ENCODE assay signal across 8 cellular contexts in the genomic region with DNA sequence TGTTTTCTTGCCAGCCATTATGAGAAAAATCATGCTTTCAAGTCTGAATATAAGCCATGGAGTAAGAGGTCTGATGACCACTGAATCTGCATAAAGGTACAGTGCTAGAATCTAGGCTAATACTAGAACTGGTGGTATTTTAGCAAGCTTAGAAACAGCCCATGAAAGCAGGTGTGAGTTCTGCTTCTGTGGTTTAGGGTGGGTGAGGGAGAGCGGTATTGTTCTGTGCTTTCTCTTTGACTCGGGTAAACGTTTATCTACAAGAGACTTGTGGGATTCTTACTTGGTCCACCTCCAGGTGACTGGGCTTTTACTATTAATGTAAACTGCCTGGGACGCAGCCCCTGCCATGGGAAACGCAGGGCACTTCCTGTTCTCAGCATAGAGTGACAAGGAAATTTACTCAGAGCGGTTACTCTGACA. TPM values are rescaled to one million over a fixed set of nuclear protein-coding genes. Genes with fewer than 3 reads are reported as not detected.
DNase-seq lines count a peak whose midpoint lies in the region; ATAC-seq and TF ChIP-seq lines count a peak whose summit lies in the region.

No MANE protein-coding gene starts in this region.

- H3K4me3 ChIP-seq in GM12864 (ENCODE audit: low read depth, low read length) = no peak overlapping the region; the same call in 1 of the 2 replicates
- no peak overlapping the region for H3K4me3 ChIP-seq in fibroblast of lung (replicated peaks in 1 of 4; ENCODE audit: control extremely low read depth in 1 of 4, insufficient read depth in 1 of 4, low read depth in 3 of 4, low read length in 4 of 4)

- H3K27ac ChIP-seq in fibroblast of lung (ENCODE audit: insufficient read depth, low read length) = no peak overlapping the region

- no peaks in the 10 kb centered on the region for H4K20me1 ChIP-seq in fibroblast of lung (ENCODE audit: control insufficient read depth, extremely low read depth, insufficient read depth, low read length)

- no peak overlapping the region for H3K9ac ChIP-seq in fibroblast of lung (ENCODE audit: insufficient read depth, low read length)

- peak; percentile 97 for ATAC-seq in HG03520 (IDR thresholded peaks at IDR 0.05; ENCODE audit: unreplicated experiment)

- H2AFZ ChIP-seq in fibroblast of lung (ENCODE audit: low read length) = no peak overlapping the region

- peaks cover 17% of the 10 kb centered on the region for H3K36me3 ChIP-seq in fibroblast of lung (ENCODE audit: control insufficient read depth, insufficient read depth, low read length)

- no peaks in the 10 kb centered on the region for H3K27me3 ChIP-seq in fibroblast of lung (ENCODE audit: control insufficient read depth, insufficient read depth, low read length)

- no peaks in the 10 kb centered on the region for H3K79me2 ChIP-seq in fibroblast of lung (ENCODE audit: control insufficient read depth, insufficient read depth, low read length)

- TF ChIP-seq CTCF in GM12864 (IDR thresholded peaks at IDR 0.05; ENCODE audit: low read depth, low read length, missing control alignments) (no peak), GM20000 (IDR thresholded peaks at IDR 0.05; ENCODE audit: extremely low read depth, missing control alignments) (no peak), fibroblast of lung (conservative IDR thresholded peaks at IDR 0.05 in 1 of 2, IDR thresholded peaks at IDR 0.05 in 1 of 2; ENCODE audit: low read depth in 1 of 2, low read length in 2 of 2) (no peak)

- TF ChIP-seq POLR2A in erythroblast (IDR thresholded peaks at IDR 0.05; ENCODE audit: low read length) = no peak

- H3K9me3 ChIP-seq in fibroblast of lung (ENCODE audit: control insufficient read depth, insufficient read depth, low read depth, low read length) = no peaks in the 10 kb centered on the region

- H3K4me1 ChIP-seq in fibroblast of lung (ENCODE audit: control insufficient read depth, extremely low read depth, insufficient read depth, low read length) = peaks cover 29% of the 10 kb centered on the region

- no peak overlapping the region for H3K4me2 ChIP-seq in fibroblast of lung (ENCODE audit: extremely low read depth, insufficient read depth, low read length)

- DNase-seq in GM12864 (ENCODE audit: low read depth) = peak; percentile 81
- DNase-seq in GM20000 (ENCODE audit: low spot score) = peak; percentile 69
- DNase-seq in fibroblast of lung (ENCODE audit: low read depth in 2 of 2) = peak; percentile 48 to 55
- DNase-seq in SHP77 treated with DMSO at 0.1 percent for 48 hours (lab: John Stamatoyannopoulos, UW) = no peak
- no peak for DNase-seq in NOMO-1 treated with DMSO at 0.1 percent for 48 hours (lab: John Stamatoyannopoulos, UW; ENCODE audit: unreplicated experiment)
- DNase-seq in erythroblast (lab: John Stamatoyannopoulos, UW) = no peak
- DNase-seq in stimulated activated naive CD4-positive, alpha-beta T cell treated with Interleukin-2 at 50 U/mL for 16 hours (lab: John Stamatoyannopoulos, UW) = no peak

RNA-seq across cellular contexts. Expression of a gene that starts 55.2 kb away (rescaled TPM):
- not detected in 2 replicates for total RNA-seq in fibroblast of lung
- not detected in 2 replicates for polyA plus RNA-seq in fibroblast of lung
- not detected in 2 replicates for polyA plus RNA-seq in fibroblast of lung (2012)
- polyA minus RNA-seq in fibroblast of lung (ENCODE audit: low replicate concordance) = not detected in 2 replicates

Comparison
In these comparisons a context has a peak if more than half of its experiments do, and no peak if none do; other contexts are left out.
1. DNase-seq: peak in GM12864 (single experiment), GM20000 (single experiment) and fibroblast of lung (2 of 2); none in SHP77 treated with DMSO at 0.1 percent for 48 hours (single experiment), NOMO-1 treated with DMSO at 0.1 percent for 48 hours (single experiment), erythroblast (0 of 2) and stimulated activated naive CD4-positive, alpha-beta T cell treated with Interleukin-2 at 50 U/mL for 16 hours (single experiment).